16 cellular contexts compared by ENCODE assay signal in the genomic region with DNA sequence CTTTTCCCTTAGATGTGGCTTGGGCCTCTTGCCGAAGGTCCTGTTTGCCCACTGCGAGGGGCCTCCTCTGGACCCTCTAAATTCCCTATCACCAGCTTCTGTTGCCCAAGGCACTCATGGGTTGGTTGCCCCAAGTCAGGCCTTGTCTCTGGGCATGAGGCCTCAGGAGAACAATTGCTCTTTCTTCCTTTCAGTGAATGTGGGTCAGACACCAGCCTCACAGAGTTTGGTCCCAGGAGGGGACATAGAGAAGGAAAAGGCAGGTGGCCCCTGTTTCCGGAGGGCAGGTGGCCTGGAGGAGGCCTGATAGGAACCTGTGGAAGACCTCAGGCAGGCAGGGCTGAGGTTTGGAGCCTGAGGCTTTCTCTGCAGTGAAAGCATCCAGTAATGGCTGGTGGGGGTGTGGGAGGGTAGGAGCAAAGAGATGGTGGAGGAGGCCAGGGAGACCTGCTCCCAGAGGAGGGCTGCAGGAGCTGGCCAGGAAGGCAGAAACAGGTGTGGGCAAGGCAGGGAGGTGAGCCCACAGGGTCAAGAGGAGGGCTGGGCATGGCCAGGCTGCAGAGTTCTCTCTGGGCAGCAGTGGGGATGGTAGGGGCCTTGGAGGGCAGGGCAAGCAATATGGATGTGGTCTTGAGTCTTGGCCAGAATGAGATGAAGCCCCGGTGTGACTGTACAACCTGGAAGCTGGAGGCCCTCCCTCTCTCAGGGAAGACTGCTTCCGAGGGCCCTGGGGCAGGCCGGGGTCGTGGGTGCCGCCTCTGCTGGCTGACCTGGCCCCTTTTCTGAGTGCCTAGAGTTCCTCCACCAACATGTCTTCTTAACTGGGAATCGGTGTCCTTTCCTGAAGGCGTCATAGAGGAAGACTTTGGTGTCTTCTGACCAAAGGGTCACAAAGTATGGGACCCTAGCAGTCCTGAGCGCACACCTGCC. TPM values are rescaled to one million over a fixed set of nuclear protein-coding genes. Genes with fewer than 3 reads are reported as not detected.
A peak's percentile ranks its signal among the peaks of the same experiment; 100 is the strongest.
DNase-seq lines count a peak whose midpoint lies in the region; ATAC-seq and TF ChIP-seq lines count a peak whose summit lies in the region.
"Had no signal": no experiment of that assay in that cellular context is flagged by ENCODE, and none has a peak within 500 bp of the region (broad histone marks: within the 10 kb centered on the region; RNA-seq: fewer than 3 reads in every experiment).

No MANE protein-coding gene starts in this region.

- no peaks in the 10 kb centered on the region for H3K9me3 Mint-ChIP-seq in activated T-cell treated with anti-CD3 and anti-CD28 coated beads, Interleukin-2, amount 50 U/mL, for 24 hours
- H3K9me3 Mint-ChIP-seq in neural crest cell = peaks cover 3% of the 10 kb centered on the region
- no peaks in the 10 kb centered on the region for H3K9me3 Mint-ChIP-seq in type B pancreatic cell

- H3K36me3 ChIP-seq in osteoblast (ENCODE audit: insufficient read depth, low read length) = no peaks in the 10 kb centered on the region

- H3K36me3 Mint-ChIP-seq in activated T-cell treated with anti-CD3 and anti-CD28 coated beads, Interleukin-2, amount 50 U/mL, for 24 hours (ENCODE audit: low read depth) = no peaks in the 10 kb centered on the region
- no peaks in the 10 kb centered on the region for H3K36me3 Mint-ChIP-seq in neural crest cell (ENCODE audit: low read depth)
- H3K36me3 Mint-ChIP-seq in type B pancreatic cell = no peaks in the 10 kb centered on the region

- no peaks in the 10 kb centered on the region for H3K9me3 ChIP-seq in osteoblast (ENCODE audit: low read depth, low read length)

- no peaks in the 10 kb centered on the region for H3K4me1 ChIP-seq in osteoblast (ENCODE audit: insufficient read depth, low read length)

- H3K27ac ChIP-seq in osteoblast (ENCODE audit: low read depth, low read length) = no peak overlapping the region
- H3K27ac ChIP-seq: C4-2B had no signal

- no peak overlapping the region for H3K27ac Mint-ChIP-seq in activated T-cell treated with anti-CD3 and anti-CD28 coated beads, Interleukin-2, amount 50 U/mL, for 24 hours
- H3K27ac Mint-ChIP-seq in neural crest cell (ENCODE audit: unreplicated experiment) (peak overlapping the region; percentile 41), type B pancreatic cell (no peak overlapping the region)

- no peaks in the 10 kb centered on the region for H4K20me1 ChIP-seq in osteoblast (ENCODE audit: insufficient read depth, low read length)

- no peaks in the 10 kb centered on the region for H3K4me1 Mint-ChIP-seq in activated T-cell treated with anti-CD3 and anti-CD28 coated beads, Interleukin-2, amount 50 U/mL, for 24 hours (ENCODE audit: low read depth)
- H3K4me1 Mint-ChIP-seq in neural crest cell (peaks cover 39% of the 10 kb centered on the region), type B pancreatic cell (ENCODE audit: unreplicated experiment) (peaks cover 15% of the 10 kb centered on the region)

- no peak overlapping the region for H3K4me2 ChIP-seq in osteoblast (ENCODE audit: insufficient read depth, low read length)

- no peak overlapping the region for H2AFZ ChIP-seq in osteoblast (ENCODE audit: low read length)

- H3K79me2 ChIP-seq in osteoblast (ENCODE audit: insufficient read depth, low read length) = no peaks in the 10 kb centered on the region

- H3K4me3 ChIP-seq in osteoblast (ENCODE audit: insufficient read depth, low read length) = no peak overlapping the region

- TF ChIP-seq CTCF in neural crest cell (conservative IDR thresholded peaks at IDR 0.05) (no peak), type B pancreatic cell (conservative IDR thresholded peaks at IDR 0.05) (no peak), osteoblast (IDR thresholded peaks at IDR 0.05; ENCODE audit: extremely low read depth, low read depth, low read length) (no peak)

- peaks cover 3% of the 10 kb centered on the region for H3K27me3 ChIP-seq in osteoblast (ENCODE audit: insufficient read depth, low read length)

- DNase-seq in activated T-cell treated with anti-CD3 and anti-CD28 coated beads, Interleukin-2, amount 50 U/mL, for 24 hours = peak; percentile 12
- DNase-seq in activated T-cell treated with anti-CD3 and anti-CD28 coated beads, Interleukin-2, amount 50 U/mL, for 1 hour = no peak
- DNase-seq in globus pallidus (ENCODE audit: low spot score) (peak; percentile 38), neural crest cell (ENCODE audit: low read depth, low spot score) (no peak), type B pancreatic cell (ENCODE audit: extremely low spot score, unreplicated experiment) (peak; percentile 58), cerebellar nuclear complex (lab: John Stamatoyannopoulos, UW) (no peak), osteoblast (ENCODE audit: insufficient read length, low spot score, missing footprints) (no peak)
- DNase-seq: KG1, NCI-H1105, NCI-H1930, NCI-H2171 treated with DMSO at 0.1 percent for 48 hours, NCI-H82 had no signal

- no peak overlapping the region for H3K4me3 Mint-ChIP-seq in activated T-cell treated with anti-CD3 and anti-CD28 coated beads, Interleukin-2, amount 50 U/mL, for 24 hours
- H3K4me3 Mint-ChIP-seq in neural crest cell (no peak overlapping the region), type B pancreatic cell (no peak overlapping the region)

- H3K27me3 Mint-ChIP-seq in activated T-cell treated with anti-CD3 and anti-CD28 coated beads, Interleukin-2, amount 50 U/mL, for 24 hours = no peaks in the 10 kb centered on the region
- H3K27me3 Mint-ChIP-seq in neural crest cell (ENCODE audit: low read depth) (no peaks in the 10 kb centered on the region), type B pancreatic cell (no peaks in the 10 kb centered on the region)

- no peak for ATAC-seq in GM19397 (IDR thresholded peaks at IDR 0.05; ENCODE audit: unreplicated experiment)

RNA-seq across cellular contexts. Expression of a gene that starts 28.0 kb away (rescaled TPM):
- total RNA-seq in neural crest cell (1.5 and 1.8 TPM in 2 replicates), type B pancreatic cell (ENCODE audit: low replicate concordance) (2.1 and 2.7 TPM in 2 replicates), osteoblast (not detected in 2 replicates)
- total RNA-seq: H1, M059J had no signal

Comparison
In these comparisons a context has a peak if more than half of its experiments do, and no peak if none do; other contexts are left out.
1. DNase-seq: peak in activated T-cell treated with anti-CD3 and anti-CD28 coated beads, Interleukin-2, amount 50 U/mL, for 24 hours (single experiment), globus pallidus (single experiment) and type B pancreatic cell (single experiment); none in activated T-cell treated with anti-CD3 and anti-CD28 coated beads, Interleukin-2, amount 50 U/mL, for 1 hour (single experiment), neural crest cell (single experiment), cerebellar nuclear complex (0 of 2) and osteoblast (single experiment).